29 cellular contexts compared by ENCODE assay signal in genomic region chr9:134429481-134429880, GRCh38.
"Had no signal": no experiment of that assay in that cellular context is flagged by ENCODE, and none has a peak within 500 bp of the region (broad histone marks: within the 10 kb centered on the region; RNA-seq: fewer than 3 reads in every experiment).

No MANE protein-coding gene starts in this region.

- H3K27me3 ChIP-seq: left lung, pancreas, stomach, testis, thyroid gland, transverse colon, upper lobe of left lung, vagina had no signal

- H3K27ac ChIP-seq: left lung, lower lobe of right lung, pancreas, prostate gland, stomach, testis, thyroid gland, transverse colon, upper lobe of left lung, vagina had no signal

- H3K9me3 Mint-ChIP-seq: immature natural killer cell; naive thymus-derived CD8-positive, alpha-beta T cell; stimulated activated naive B cell treated with anti-CD40 and anti-IgM and Interleukin-4, amounts not matched to agents 10 μg/mL and 1 μg/mL and 100 μg/mL, for 72 hours had no signal

- DNase-seq: hypothalamus; kidney; left colon; left lung; lower lobe of right lung; mammary epithelial cell; mesenchymal stem cell; naive thymus-derived CD8-positive, alpha-beta T cell; nucleus accumbens; pancreas; posterior cingulate gyrus; retina; right cardiac atrium; stimulated activated CD4-positive, alpha-beta T cell treated with anti-CD3 and anti-CD28 coated beads, Interleukin-12 subunit alpha, Interleukin-12 subunit beta, amount 100 ng/mL, for 4 hours; stimulated activated CD4-positive, alpha-beta T cell treated with anti-CD3 and anti-CD28 coated beads, Interleukin-15, amount 100 ng/mL, for 24 hours; stimulated activated CD4-positive, alpha-beta T cell treated with anti-CD3 and anti-CD28 coated beads, Interleukin-2, amount 100 ng/mL, for 24 hours; stimulated activated CD4-positive, alpha-beta T cell treated with anti-CD3 and anti-CD28 coated beads, Interleukin-4, amount 100 ng/mL, for 1 hour; stimulated activated naive B cell treated with anti-CD40 and anti-IgM and Interleukin-4, amounts not matched to agents 10 μg/mL and 1 μg/mL and 100 μg/mL, for 72 hours; stimulated activated naive CD8-positive, alpha-beta T cell treated with anti-CD3 and anti-CD28 coated beads, Interleukin-15, Interleukin-2, amounts not matched to agents 100 U/mL and 50 U/mL, for 24 hours; stomach; testis; thyroid gland; transverse colon had no signal

- H3K9me3 ChIP-seq: left lung, lower lobe of right lung, pancreas, prostate gland, stomach, testis, thyroid gland, transverse colon, upper lobe of left lung, vagina had no signal

- H3K4me1 Mint-ChIP-seq: stimulated activated naive B cell treated with anti-CD40 and anti-IgM and Interleukin-4, amounts not matched to agents 10 μg/mL and 1 μg/mL and 100 μg/mL, for 72 hours had no signal

- ATAC-seq: left colon; left lung; lower lobe of right lung; naive thymus-derived CD8-positive, alpha-beta T cell; pancreas; right cardiac atrium; sciatic nerve; stimulated activated naive B cell treated with anti-CD40 and anti-IgM and Interleukin-4, amounts not matched to agents 10 μg/mL and 1 μg/mL and 100 μg/mL, for 72 hours; stimulated activated naive CD8-positive, alpha-beta T cell treated with anti-CD3 and anti-CD28 coated beads, Interleukin-15, Interleukin-2, amounts not matched to agents 100 U/mL and 50 U/mL, for 24 hours had no signal

- H3K4me3 Mint-ChIP-seq: immature natural killer cell; naive thymus-derived CD8-positive, alpha-beta T cell; stimulated activated naive B cell treated with anti-CD40 and anti-IgM and Interleukin-4, amounts not matched to agents 10 μg/mL and 1 μg/mL and 100 μg/mL, for 72 hours had no signal

- H3K36me3 Mint-ChIP-seq: naive thymus-derived CD8-positive, alpha-beta T cell; stimulated activated naive B cell treated with anti-CD40 and anti-IgM and Interleukin-4, amounts not matched to agents 10 μg/mL and 1 μg/mL and 100 μg/mL, for 72 hours had no signal

- H3K36me3 ChIP-seq: pancreas had no signal

- H3K27me3 Mint-ChIP-seq: naive thymus-derived CD8-positive, alpha-beta T cell had no signal

- H3K27ac Mint-ChIP-seq: naive thymus-derived CD8-positive, alpha-beta T cell; stimulated activated naive B cell treated with anti-CD40 and anti-IgM and Interleukin-4, amounts not matched to agents 10 μg/mL and 1 μg/mL and 100 μg/mL, for 72 hours had no signal

- H3K4me3 ChIP-seq: left lung, lower lobe of right lung, pancreas, prostate gland, skin epidermis, stomach, testis, thyroid gland, transverse colon, upper lobe of left lung, vagina had no signal
